ENCODE assay signal across 8 cellular contexts in genomic region chr17:81291662-81292061, GRCh38. TPM values are rescaled to one million over a fixed set of nuclear protein-coding genes. Genes with fewer than 3 reads are reported as not detected.
DNase-seq lines count a peak whose midpoint lies in the region; ATAC-seq, FAIRE-seq and TF ChIP-seq lines count a peak whose summit lies in the region.

No MANE protein-coding gene starts in this region.

- WGBS in right cardiac atrium = 36% methylated on average over 16 of the region's 16 CpGs

- peak; percentile 73 for TF ChIP-seq CTCF in D721Med (IDR thresholded peaks at IDR 0.05; ENCODE audit: insufficient read depth, missing control alignments)

- intact Hi-C loops in right cardiac atrium (cut with DNase I) = loop anchor here in 1 of 4 donors (5.0 kb wide), 1 partner anchor 101 kb away; no protein-coding TSS in a partner anchor

- peaks cover 7% of the 10 kb centered on the region for H3K4me1 ChIP-seq in right cardiac atrium (ENCODE audit: control insufficient read depth, insufficient read depth, low read length)

- no peaks in the 10 kb centered on the region for H3K27me3 ChIP-seq in right cardiac atrium (ENCODE audit: control insufficient read depth, insufficient read depth)

- ATAC-seq in right cardiac atrium = peak; percentile 46 to 50
- no peak for ATAC-seq in HG03354 (IDR thresholded peaks at IDR 0.05; ENCODE audit: poor library complexity, severe bottlenecking, unreplicated experiment)
- no peak for ATAC-seq in HG02610 (IDR thresholded peaks at IDR 0.05; ENCODE audit: unreplicated experiment)

- FAIRE-seq in D721Med (lab: Jason Lieb, UNC) = no peak

- DNase-seq in D721Med (ENCODE audit: insufficient read length, low spot score) = peak; percentile 86
- peak; percentile 41 for DNase-seq in HT1080 (ENCODE audit: low read depth)
- DNase-seq in SW480 (ENCODE audit: low spot score) = peak; percentile 42
- peak; percentile 45 for DNase-seq in activated naive CD8-positive, alpha-beta T cell treated with anti-CD3 and anti-CD28 coated beads, Interleukin-2, amount 50 U/mL, for 16 hours (ENCODE audit: low read depth, low spot score)
- DNase-seq in right cardiac atrium = peak; percentile 63 to 89 (median 86)
- peak; percentile 60 to 63 (median 61) for DNase-seq in stimulated activated CD4-positive, alpha-beta T cell treated with anti-CD3 and anti-CD28 coated beads, Interleukin-12 subunit alpha, Interleukin-12 subunit beta, amount 100 ng/mL, for 48 hours (ENCODE audit: low read depth in 2 of 3, low spot score in 1 of 3)

- H3K9me3 ChIP-seq in right cardiac atrium (ENCODE audit: control insufficient read depth, low read length) = no peaks in the 10 kb centered on the region

- H3K4me3 ChIP-seq in right cardiac atrium (ENCODE audit: low read length) = no peak overlapping the region

- no peak overlapping the region for H3K27ac ChIP-seq in right cardiac atrium (ENCODE audit: low read length)

RNA-seq across cellular contexts. Expression of gene SLC38A10, which starts 3.4 kb away (rescaled TPM):
- total RNA-seq in HT1080 (2014; rRNA removed; shearing (Covaris generic)) = 37.1 and 44.6 TPM in 2 replicates
- 36.3 and 38.6 TPM in 2 replicates for polyA plus RNA-seq in HT1080 (2015; cell fraction: cytosol; rRNA removed)
- polyA plus RNA-seq in HT1080 (2015; cell fraction: nucleus; rRNA removed) = 80.5 and 84.3 TPM in 2 replicates
- total RNA-seq in right cardiac atrium = 10 to 100 TPM; 50.8 to 63.9 (median 53.5) TPM
- polyA plus RNA-seq in right cardiac atrium = 61.5 TPM

RNA-seq across cellular contexts. Expression of gene NDUFAF8, which starts 52.5 kb away (rescaled TPM):
- 122 and 171 TPM in 2 replicates for total RNA-seq in HT1080 (2014; rRNA removed; shearing (Covaris generic))
- polyA plus RNA-seq in HT1080 (2015; cell fraction: cytosol; rRNA removed) = 98.5 and 136 TPM in 2 replicates
- polyA plus RNA-seq in HT1080 (2015; cell fraction: nucleus; rRNA removed) = 35.6 and 41.8 TPM in 2 replicates
- 10 to 100 TPM; 51.5 to 75.4 (median 62.5) TPM for total RNA-seq in right cardiac atrium
- polyA plus RNA-seq in right cardiac atrium = 55.0 TPM

RNA-seq across cellular contexts. Expression of gene TEPSIN, which starts 52.8 kb away (rescaled TPM):
- total RNA-seq in HT1080 (2014; rRNA removed; shearing (Covaris generic)) = 10.1 and 17.3 TPM in 2 replicates
- 10.9 and 13.5 TPM in 2 replicates for polyA plus RNA-seq in HT1080 (2015; cell fraction: cytosol; rRNA removed)
- 99.0 and 121 TPM in 2 replicates for polyA plus RNA-seq in HT1080 (2015; cell fraction: nucleus; rRNA removed)
- total RNA-seq in right cardiac atrium = 10 to 100 TPM; 12.5 to 17.7 (median 14.2) TPM
- 12.6 TPM for polyA plus RNA-seq in right cardiac atrium

Comparison
In these comparisons a context has a peak if more than half of its experiments do, and no peak if none do; other contexts are left out.
1. ATAC-seq: peak in right cardiac atrium (2 of 2); none in HG03354 (single experiment) and HG02610 (single experiment).
2. Peak in every context shown above with its lines, with median percentiles within 50 percentile points of each other: DNase-seq.